2 cellular contexts compared by ENCODE assay signal in the genomic region with DNA sequence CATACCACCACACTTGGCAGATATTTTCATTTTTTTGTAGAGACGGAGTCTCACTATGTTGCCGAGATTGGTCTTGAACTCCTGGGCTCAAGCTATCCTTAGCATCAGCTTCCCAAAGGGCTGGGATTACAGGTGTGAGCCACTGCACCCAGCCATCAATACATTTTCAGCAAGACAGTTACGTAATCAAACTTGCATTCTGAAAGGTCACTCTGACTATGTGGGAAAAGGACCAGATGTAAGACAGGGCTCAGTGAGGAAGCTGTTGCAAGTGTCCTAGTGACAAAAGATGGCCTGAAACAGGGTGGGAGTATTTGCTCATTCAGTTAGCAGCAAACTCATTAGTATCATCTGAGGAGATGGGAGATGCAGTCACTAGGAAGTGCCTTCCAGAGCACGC.
TF ChIP-seq lines count a peak whose summit lies in the region.

No MANE protein-coding gene starts in this region.

TF ChIP-seq in HepG2, 621 proteins besides CTCF, POLR2A, EP300 and RAD21:
- TF ChIP-seq ZFAT (CRISPR knock-in tag; conservative IDR thresholded peaks at IDR 0.05) (no peak), KLF16 (CRISPR knock-in tag; IDR thresholded peaks at IDR 0.05) (no peak), CBX5 (CRISPR knock-in tag; IDR thresholded peaks at IDR 0.05; ENCODE audit: borderline replicate concordance) (no peak), CEBPG (CRISPR knock-in tag; IDR thresholded peaks at IDR 0.05) (0 out of 2 replicates have a peak, but pooled peaks have one; percentile 28), ZFY (CRISPR knock-in tag; IDR thresholded peaks at IDR 0.05) (no peak), MAFF (IDR thresholded peaks at IDR 0.05; ENCODE audit: low read depth, low read length) (no peak), ZNF432 (CRISPR knock-in tag; IDR thresholded peaks at IDR 0.05; ENCODE audit: borderline replicate concordance) (no peak), CEBPB (IDR thresholded peaks at IDR 0.05; ENCODE audit: borderline replicate concordance, low read depth, low read length) (peak; percentile 66; the same call in 1 of the 2 replicates)
- TF ChIP-seq, protein P1, sequence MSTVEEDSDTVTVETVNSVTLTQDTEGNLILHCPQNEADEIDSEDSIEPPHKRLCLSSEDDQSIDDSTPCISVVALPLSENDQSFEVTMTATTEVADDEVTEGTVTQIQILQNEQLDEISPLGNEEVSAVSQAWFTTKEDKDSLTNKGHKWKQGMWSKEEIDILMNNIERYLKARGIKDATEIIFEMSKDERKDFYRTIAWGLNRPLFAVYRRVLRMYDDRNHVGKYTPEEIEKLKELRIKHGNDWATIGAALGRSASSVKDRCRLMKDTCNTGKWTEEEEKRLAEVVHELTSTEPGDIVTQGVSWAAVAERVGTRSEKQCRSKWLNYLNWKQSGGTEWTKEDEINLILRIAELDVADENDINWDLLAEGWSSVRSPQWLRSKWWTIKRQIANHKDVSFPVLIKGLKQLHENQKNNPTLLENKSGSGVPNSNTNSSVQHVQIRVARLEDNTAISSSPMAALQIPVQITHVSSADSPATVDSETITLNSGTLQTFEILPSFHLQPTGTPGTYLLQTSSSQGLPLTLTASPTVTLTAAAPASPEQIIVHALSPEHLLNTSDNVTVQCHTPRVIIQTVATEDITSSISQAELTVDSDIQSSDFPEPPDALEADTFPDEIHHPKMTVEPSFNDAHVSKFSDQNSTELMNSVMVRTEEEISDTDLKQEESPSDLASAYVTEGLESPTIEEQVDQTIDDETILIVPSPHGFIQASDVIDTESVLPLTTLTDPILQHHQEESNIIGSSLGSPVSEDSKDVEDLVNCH (CRISPR knock-in tag; IDR thresholded peaks at IDR 0.05), result no peak
- TF ChIP-seq, protein P2, sequence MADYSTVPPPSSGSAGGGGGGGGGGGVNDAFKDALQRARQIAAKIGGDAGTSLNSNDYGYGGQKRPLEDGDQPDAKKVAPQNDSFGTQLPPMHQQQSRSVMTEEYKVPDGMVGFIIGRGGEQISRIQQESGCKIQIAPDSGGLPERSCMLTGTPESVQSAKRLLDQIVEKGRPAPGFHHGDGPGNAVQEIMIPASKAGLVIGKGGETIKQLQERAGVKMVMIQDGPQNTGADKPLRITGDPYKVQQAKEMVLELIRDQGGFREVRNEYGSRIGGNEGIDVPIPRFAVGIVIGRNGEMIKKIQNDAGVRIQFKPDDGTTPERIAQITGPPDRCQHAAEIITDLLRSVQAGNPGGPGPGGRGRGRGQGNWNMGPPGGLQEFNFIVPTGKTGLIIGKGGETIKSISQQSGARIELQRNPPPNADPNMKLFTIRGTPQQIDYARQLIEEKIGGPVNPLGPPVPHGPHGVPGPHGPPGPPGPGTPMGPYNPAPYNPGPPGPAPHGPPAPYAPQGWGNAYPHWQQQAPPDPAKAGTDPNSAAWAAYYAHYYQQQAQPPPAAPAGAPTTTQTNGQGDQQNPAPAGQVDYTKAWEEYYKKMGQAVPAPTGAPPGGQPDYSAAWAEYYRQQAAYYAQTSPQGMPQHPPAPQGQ (CRISPR knock-in tag; IDR thresholded peaks at IDR 0.05; ENCODE audit: borderline replicate concordance), result no peak
- TF ChIP-seq, protein P3, sequence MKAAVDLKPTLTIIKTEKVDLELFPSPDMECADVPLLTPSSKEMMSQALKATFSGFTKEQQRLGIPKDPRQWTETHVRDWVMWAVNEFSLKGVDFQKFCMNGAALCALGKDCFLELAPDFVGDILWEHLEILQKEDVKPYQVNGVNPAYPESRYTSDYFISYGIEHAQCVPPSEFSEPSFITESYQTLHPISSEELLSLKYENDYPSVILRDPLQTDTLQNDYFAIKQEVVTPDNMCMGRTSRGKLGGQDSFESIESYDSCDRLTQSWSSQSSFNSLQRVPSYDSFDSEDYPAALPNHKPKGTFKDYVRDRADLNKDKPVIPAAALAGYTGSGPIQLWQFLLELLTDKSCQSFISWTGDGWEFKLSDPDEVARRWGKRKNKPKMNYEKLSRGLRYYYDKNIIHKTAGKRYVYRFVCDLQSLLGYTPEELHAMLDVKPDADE (CRISPR knock-in tag; IDR thresholded peaks at IDR 0.05), result no peak

TF ChIP-seq in K562, 482 proteins besides CTCF, POLR2A, EP300 and RAD21:
- peak; percentile 77 for TF ChIP-seq CEBPB (tag; IDR thresholded peaks at IDR 0.05)
- TF ChIP-seq HSF4 (CRISPR knock-in tag; IDR thresholded peaks at IDR 0.05; ENCODE audit: borderline replicate concordance), result no peak
- no peak for TF ChIP-seq CEBPG (CRISPR knock-in tag; IDR thresholded peaks at IDR 0.05)
- 0 out of 4 replicates have a peak, but pooled peaks of 1 of the 2 experiments have one; percentile 29 for TF ChIP-seq CEBPG (tag; conservative IDR thresholded peaks at IDR 0.05 in 1 of 2, IDR thresholded peaks at IDR 0.05 in 1 of 2)
TF ChIP-seq in K562: peak in this region for 2.
